Comparison of ENCODE assay signal across 38 cellular contexts in the genomic region with DNA sequence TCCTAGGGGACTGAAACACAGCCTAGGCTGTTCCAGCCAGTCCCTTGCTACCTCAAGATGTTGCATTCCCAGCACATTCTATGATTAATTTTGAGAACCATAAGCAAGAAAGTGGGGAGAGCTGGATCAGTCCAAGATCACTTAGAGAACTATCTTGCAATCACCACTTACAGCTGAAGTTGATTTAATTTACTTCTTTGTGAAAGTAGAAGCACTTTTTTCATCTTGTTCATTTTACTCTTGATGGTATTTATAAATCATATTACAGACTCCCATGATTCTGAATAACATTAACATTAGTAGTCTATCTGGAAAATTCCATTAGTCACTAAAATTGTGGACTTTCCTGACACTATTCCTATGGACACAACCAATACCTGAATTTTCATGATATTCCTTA.
"Had no signal": no experiment of that assay in that cellular context is flagged by ENCODE, and none has a peak within 500 bp of the region (broad histone marks: within the 10 kb centered on the region; RNA-seq: fewer than 3 reads in every experiment).

No MANE protein-coding gene starts in this region.

- H3K27ac Mint-ChIP-seq: activated naive CD4-positive, alpha-beta T cell treated with anti-CD3 and anti-CD28 coated beads for 36 hours; activated naive CD4-positive, alpha-beta T cell treated with anti-CD3 and anti-CD28 coated beads, Interleukin-2, amount 10 ng/mL, durations not matched to agents 7 days and 5 days; activated naive CD4-positive, alpha-beta T cell treated with anti-CD3 and anti-CD28 coated beads, Interleukin-2, amount 50 U/mL, for 24 hours; activated naive CD4-positive, alpha-beta T cell treated with anti-CD3 and anti-CD28 coated beads, Interleukin-2, amount 50 U/mL, for 72 hours; activated naive CD8-positive, alpha-beta T cell; activated naive CD8-positive, alpha-beta T cell treated with anti-CD3 and anti-CD28 coated beads for 36 hours; activated naive CD8-positive, alpha-beta T cell treated with anti-CD3 and anti-CD28 coated beads, Interleukin-2, amount 10 ng/mL, durations not matched to agents 7 days and 5 days; activated naive CD8-positive, alpha-beta T cell treated with anti-CD3 and anti-CD28 coated beads, Interleukin-2, amount 50 U/mL, for 24 hours; activated T-cell treated with anti-CD3 and anti-CD28 coated beads, Interleukin-2, amount 50 U/mL, for 24 hours; activated T-cell treated with anti-CD3 and anti-CD28 coated beads, Interleukin-2, amount 50 U/mL, for 72 hours; activated T-helper 1 cell treated with anti-CD3 and anti-CD28 coated beads, Interleukin-12 subunit alpha, Interleukin-12 subunit beta, Interleukin-2, Interleukin-4 antibody, amounts not matched to agents 30 ng/mL and 10 ng/mL and 1 ng/mL, durations not matched to agents 14 hours and 24 hours and 36 hours; activated T-helper 17 cell treated with anti-CD3 and anti-CD28 coated beads, Interleukin-2, amount 50 U/mL, for 72 hours; activated T-helper 2 cell treated with anti-CD3 and anti-CD28 coated beads, Interferon-gamma antibody, Interleukin-2, Interleukin-4, amounts not matched to agents 10 μg/mL and 5 μg/mL and 100 μg/mL, durations not matched to agents 14 hours and 24 hours and 36 hours; brain had no signal

- H3K36me3 ChIP-seq: adrenal gland, ascending aorta, brain microvascular endothelial cell, breast epithelium, cardiac muscle cell had no signal

- FAIRE-seq: bronchial epithelial cell had no signal

- H3K4me1 Mint-ChIP-seq: activated naive CD4-positive, alpha-beta T cell treated with anti-CD3 and anti-CD28 coated beads, Interleukin-2, amount 10 ng/mL, durations not matched to agents 7 days and 5 days; activated naive CD4-positive, alpha-beta T cell treated with anti-CD3 and anti-CD28 coated beads, Interleukin-2, amount 50 U/mL, for 24 hours; activated naive CD8-positive, alpha-beta T cell treated with anti-CD3 and anti-CD28 coated beads for 36 hours; activated naive CD8-positive, alpha-beta T cell treated with anti-CD3 and anti-CD28 coated beads, Interleukin-2, amount 10 ng/mL, durations not matched to agents 7 days and 5 days; activated T-helper 17 cell treated with anti-CD3 and anti-CD28 coated beads, Interleukin-2, amount 50 U/mL, for 72 hours; brain had no signal

- H3K27me3 Mint-ChIP-seq: activated naive CD4-positive, alpha-beta T cell treated with anti-CD3 and anti-CD28 coated beads, Interleukin-2, amount 10 ng/mL, durations not matched to agents 7 days and 5 days; activated naive CD4-positive, alpha-beta T cell treated with anti-CD3 and anti-CD28 coated beads, Interleukin-2, amount 50 U/mL, for 24 hours; activated naive CD8-positive, alpha-beta T cell; activated naive CD8-positive, alpha-beta T cell treated with anti-CD3 and anti-CD28 coated beads for 36 hours; activated naive CD8-positive, alpha-beta T cell treated with anti-CD3 and anti-CD28 coated beads, Interleukin-2, amount 10 ng/mL, durations not matched to agents 7 days and 5 days; activated naive CD8-positive, alpha-beta T cell treated with anti-CD3 and anti-CD28 coated beads, Interleukin-2, amount 50 U/mL, for 24 hours; activated T-cell treated with anti-CD3 and anti-CD28 coated beads, Interleukin-2, amount 50 U/mL, for 24 hours; brain; central memory CD8-positive, alpha-beta T cell had no signal

- H3K9me3 ChIP-seq: adrenal gland, ascending aorta, body of pancreas, breast epithelium had no signal

- H3K4me3 ChIP-seq: adrenal gland, ascending aorta, body of pancreas, breast epithelium, cardiac muscle cell had no signal

- ATAC-seq: activated naive CD4-positive, alpha-beta T cell treated with anti-CD3 and anti-CD28 coated beads, Interleukin-2, amount 50 U/mL, for 72 hours; activated naive CD8-positive, alpha-beta T cell treated with anti-CD3 and anti-CD28 coated beads, Interleukin-2, amount 50 U/mL, for 24 hours; activated T-cell treated with anti-CD3 and anti-CD28 coated beads, Interleukin-2, amount 50 U/mL, for 4 hours; activated T-cell treated with anti-CD3 and anti-CD28 coated beads, Interleukin-2, amount 50 U/mL, for 72 hours; activated T-helper 17 cell treated with anti-CD3 and anti-CD28 coated beads, Interleukin-2, amount 50 U/mL, for 72 hours; body of pancreas had no signal

- H3K9me3 Mint-ChIP-seq: activated naive CD4-positive, alpha-beta T cell treated with anti-CD3 and anti-CD28 coated beads, Interleukin-2, amount 50 U/mL, for 24 hours; activated naive CD8-positive, alpha-beta T cell treated with anti-CD3 and anti-CD28 coated beads for 36 hours; activated naive CD8-positive, alpha-beta T cell treated with anti-CD3 and anti-CD28 coated beads, Interleukin-2, amount 10 ng/mL, durations not matched to agents 7 days and 5 days; activated T-cell treated with anti-CD3 and anti-CD28 coated beads, Interleukin-2, amount 50 U/mL, for 24 hours; activated T-cell treated with anti-CD3 and anti-CD28 coated beads, Interleukin-2, amount 50 U/mL, for 4 hours; activated T-helper 1 cell treated with anti-CD3 and anti-CD28 coated beads, Interleukin-12 subunit alpha, Interleukin-12 subunit beta, Interleukin-2, Interleukin-4 antibody, amounts not matched to agents 30 ng/mL and 10 ng/mL and 1 ng/mL, durations not matched to agents 14 hours and 24 hours and 36 hours; activated T-helper 17 cell treated with anti-CD3 and anti-CD28 coated beads, Interleukin-2, amount 50 U/mL, for 72 hours; brain; central memory CD8-positive, alpha-beta T cell had no signal

- DNase-seq: activated effector memory CD4-positive, alpha-beta T cell treated with anti-CD3 and anti-CD28 coated beads, Interleukin-2, amount 50 U/mL, for 16 hours; activated effector memory CD4-positive, alpha-beta T cell treated with Interleukin-2 at 50 U/mL for 16 hours; activated gamma-delta T cell; activated gamma-delta T cell treated with Interleukin-2 at 50 U/mL for 16 hours; activated naive CD4-positive, alpha-beta T cell; activated naive CD4-positive, alpha-beta T cell treated with anti-CD3 and anti-CD28 coated beads for 36 hours; activated naive CD4-positive, alpha-beta T cell treated with anti-CD3 and anti-CD28 coated beads, Interleukin-2, amount 10 ng/mL, durations not matched to agents 7 days and 5 days; activated naive CD4-positive, alpha-beta T cell treated with anti-CD3 and anti-CD28 coated beads, Interleukin-2, amount 50 U/mL, for 16 hours; activated naive CD4-positive, alpha-beta T cell treated with Interleukin-2 at 50 U/mL for 16 hours; activated naive CD8-positive, alpha-beta T cell treated with anti-CD3 and anti-CD28 coated beads for 36 hours; activated naive CD8-positive, alpha-beta T cell treated with anti-CD3 and anti-CD28 coated beads, Interleukin-2, amount 10 ng/mL, durations not matched to agents 7 days and 5 days; activated naive CD8-positive, alpha-beta T cell treated with anti-CD3 and anti-CD28 coated beads, Interleukin-2, amount 50 U/mL, for 24 hours; activated T-cell treated with anti-CD3 and anti-CD28 coated beads, Interleukin-2, amount 50 U/mL, for 24 hours; activated T-cell treated with anti-CD3 and anti-CD28 coated beads, Interleukin-2, amount 50 U/mL, for 4 hours; activated T-cell treated with anti-CD3 and anti-CD28 coated beads, Interleukin-2, amount 50 U/mL, for 48 hours; activated T-cell treated with anti-CD3 and anti-CD28 coated beads, Interleukin-2, amount 50 U/mL, for 72 hours; adrenal gland; amniotic stem cell; amygdala; anterior cingulate cortex; aorta; body of pancreas; brain microvascular endothelial cell; caudate nucleus; central memory CD4-positive, alpha-beta T cell; cerebellar nuclear complex had no signal

- H3K27ac ChIP-seq: adrenal gland, ascending aorta, body of pancreas, brain microvascular endothelial cell, breast epithelium, cardiac muscle cell had no signal

- H3K4me1 ChIP-seq: adrenal gland, ascending aorta, body of pancreas, breast epithelium had no signal

- H3K36me3 Mint-ChIP-seq: activated naive CD4-positive, alpha-beta T cell treated with anti-CD3 and anti-CD28 coated beads, Interleukin-2, amount 10 ng/mL, durations not matched to agents 7 days and 5 days; activated naive CD4-positive, alpha-beta T cell treated with anti-CD3 and anti-CD28 coated beads, Interleukin-2, amount 50 U/mL, for 24 hours; activated naive CD4-positive, alpha-beta T cell treated with anti-CD3 and anti-CD28 coated beads, Interleukin-2, amount 50 U/mL, for 72 hours; activated naive CD8-positive, alpha-beta T cell; activated naive CD8-positive, alpha-beta T cell treated with anti-CD3 and anti-CD28 coated beads for 36 hours; activated naive CD8-positive, alpha-beta T cell treated with anti-CD3 and anti-CD28 coated beads, Interleukin-2, amount 10 ng/mL, durations not matched to agents 7 days and 5 days; brain had no signal

- H3K4me3 Mint-ChIP-seq: activated naive CD4-positive, alpha-beta T cell treated with anti-CD3 and anti-CD28 coated beads for 36 hours; activated naive CD4-positive, alpha-beta T cell treated with anti-CD3 and anti-CD28 coated beads, Interleukin-2, amount 10 ng/mL, durations not matched to agents 7 days and 5 days; activated naive CD4-positive, alpha-beta T cell treated with anti-CD3 and anti-CD28 coated beads, Interleukin-2, amount 50 U/mL, for 24 hours; activated naive CD8-positive, alpha-beta T cell; activated naive CD8-positive, alpha-beta T cell treated with anti-CD3 and anti-CD28 coated beads for 36 hours; activated naive CD8-positive, alpha-beta T cell treated with anti-CD3 and anti-CD28 coated beads, Interleukin-2, amount 10 ng/mL, durations not matched to agents 7 days and 5 days; activated naive CD8-positive, alpha-beta T cell treated with anti-CD3 and anti-CD28 coated beads, Interleukin-2, amount 50 U/mL, for 24 hours; activated T-cell treated with anti-CD3 and anti-CD28 coated beads, Interleukin-2, amount 50 U/mL, for 24 hours; activated T-cell treated with anti-CD3 and anti-CD28 coated beads, Interleukin-2, amount 50 U/mL, for 4 hours; activated T-cell treated with anti-CD3 and anti-CD28 coated beads, Interleukin-2, amount 50 U/mL, for 72 hours; activated T-helper 1 cell treated with anti-CD3 and anti-CD28 coated beads, Interleukin-12 subunit alpha, Interleukin-12 subunit beta, Interleukin-2, Interleukin-4 antibody, amounts not matched to agents 30 ng/mL and 10 ng/mL and 1 ng/mL, durations not matched to agents 14 hours and 24 hours and 36 hours; activated T-helper 17 cell treated with anti-CD3 and anti-CD28 coated beads, Interleukin-2, amount 50 U/mL, for 72 hours; brain; central memory CD8-positive, alpha-beta T cell had no signal

- H3K27me3 ChIP-seq: adrenal gland, ascending aorta, body of pancreas, brain microvascular endothelial cell, breast epithelium, cardiac muscle cell had no signal
